34 cellular contexts compared by ENCODE assay signal in the genomic region with DNA sequence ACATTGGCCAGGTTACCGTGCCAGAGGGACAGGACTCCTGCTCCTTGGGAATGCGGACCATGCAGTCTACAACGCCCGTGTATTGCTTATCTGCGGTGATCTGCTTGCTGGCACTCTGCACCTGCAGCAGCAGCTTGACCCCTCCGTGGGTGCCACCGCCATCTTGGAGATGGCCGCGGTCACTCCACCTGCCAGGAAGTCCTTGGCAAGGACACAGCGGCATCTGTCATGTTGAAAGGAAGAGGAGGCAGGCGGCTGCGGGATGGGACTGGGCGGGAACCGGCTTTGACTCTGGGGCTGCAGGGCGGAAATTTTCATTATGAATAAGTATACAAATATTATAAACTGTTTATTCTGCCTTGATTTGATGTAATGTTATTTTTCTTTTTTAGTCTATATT.
"Had no signal": no experiment of that assay in that cellular context is flagged by ENCODE, and none has a peak within 500 bp of the region (broad histone marks: within the 10 kb centered on the region; RNA-seq: fewer than 3 reads in every experiment).

No MANE protein-coding gene starts in this region.

- H3K9ac ChIP-seq: KMS-11 had no signal

- H3K27ac ChIP-seq: KMS-11 had no signal

- H3K9me3 ChIP-seq: MG63 had no signal

- DNase-seq: Karpas-422, Kasumi-1, MG63, MM.1S, MV-4-11, NCI-H1048, NCI-H1092, NCI-H1092 treated with DMSO at 0.1 percent for 48 hours, NCI-H1105, NCI-H1105 treated with DMSO at 0.1 percent for 48 hours, NCI-H1417, NCI-H1417 treated with DMSO at 0.1 percent for 48 hours, NCI-H1436, NCI-H1436 treated with DMSO at 0.1 percent for 48 hours, NCI-H146, NCI-H1694, NCI-H1694 treated with DMSO at 0.1 percent for 48 hours, NCI-H187, NCI-H187 treated with DMSO at 0.1 percent for 48 hours, NCI-H1930, NCI-H2029, NCI-H2029 treated with DMSO at 0.1 percent for 48 hours, NCI-H2081, NCI-H2081 treated with DMSO at 0.1 percent for 48 hours, NCI-H2107, NCI-H2171, NCI-H2171 treated with DMSO at 0.1 percent for 48 hours, NCI-H2227 treated with DMSO at 0.1 percent for 48 hours, NCI-H226, NCI-H345, NCI-H446, NCI-H446 treated with DMSO at 0.1 percent for 48 hours, NCI-H510A had no signal

- H3K36me3 ChIP-seq: MG63 had no signal

- H3K4me2 ChIP-seq: KMS-11 had no signal

- H3K27me3 ChIP-seq: MG63 had no signal

- H3K4me3 ChIP-seq: MG63 had no signal
